Comparison of ENCODE assay signal across 26 cellular contexts in the genomic region with DNA sequence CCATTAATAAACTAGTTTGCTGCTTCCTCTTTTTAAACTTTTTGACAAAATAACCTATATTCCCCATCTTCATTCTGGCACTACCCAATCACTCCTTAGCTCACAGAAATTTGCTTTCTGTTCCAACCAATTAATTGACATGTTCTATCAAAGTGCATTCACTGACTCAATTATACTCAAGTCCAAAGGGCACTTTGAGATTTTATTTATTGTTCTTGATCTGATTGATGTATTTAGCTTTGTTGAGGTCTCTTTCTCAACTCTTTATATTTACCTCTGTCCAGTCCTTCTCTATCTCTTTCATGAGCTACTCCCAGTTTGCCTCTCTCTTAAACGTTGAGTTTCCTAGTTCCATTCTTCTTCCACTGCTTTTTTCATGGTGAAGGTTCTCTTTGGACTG.
"Had no signal": no experiment of that assay in that cellular context is flagged by ENCODE, and none has a peak within 500 bp of the region (broad histone marks: within the 10 kb centered on the region; RNA-seq: fewer than 3 reads in every experiment).

No MANE protein-coding gene starts in this region.

- H3K36me3 Mint-ChIP-seq: immature natural killer cell, mesothelial cell of epicardium, naive B cell had no signal

- H3K9me3 ChIP-seq: colonic mucosa, esophagus muscularis mucosa, gastroesophageal sphincter, heart left ventricle, left ventricle myocardium inferior, lower lobe of right lung, mucosa of descending colon had no signal

- H3K4me3 Mint-ChIP-seq: dendritic cell treated with granulocyte-macrophage colony-stimulating factor and Interleukin-4, amounts not matched to agents 40 ng/mL and 50 ng/mL, for 4 days; effector memory CD8-positive, alpha-beta T cell; endodermal cell; immature natural killer cell; mesothelial cell of epicardium; naive B cell had no signal

- FAIRE-seq: endometrium, endothelial cell of umbilical vein, frontal cortex, kidney had no signal

- H3K27ac ChIP-seq: colonic mucosa, esophagus muscularis mucosa, foreskin keratinocyte, gastroesophageal sphincter, hepatocyte, lower lobe of right lung had no signal

- H3K27ac Mint-ChIP-seq: dendritic cell treated with granulocyte-macrophage colony-stimulating factor and Interleukin-4, amounts not matched to agents 40 ng/mL and 50 ng/mL, for 4 days; effector memory CD8-positive, alpha-beta T cell; endodermal cell; immature natural killer cell; mesothelial cell of epicardium; naive B cell had no signal

- DNase-seq: colonic mucosa; cortex of kidney; effector CD8-positive, alpha-beta T cell; effector memory CD8-positive, alpha-beta T cell; endodermal cell; foreskin keratinocyte; heart left ventricle; hypothalamus; immature natural killer cell; islet precursor cell; kidney; kidney glomerular epithelial cell; left colon; left ventricle myocardium inferior; lower lobe of right lung; mesenchymal stem cell; mucosa of descending colon; naive B cell had no signal

- H3K4me1 ChIP-seq: colonic mucosa, foreskin keratinocyte, lower lobe of right lung had no signal

- H3K4me3 ChIP-seq: colonic mucosa, esophagus muscularis mucosa, gastroesophageal sphincter, heart left ventricle, hepatocyte, left ventricle myocardium inferior, lower lobe of right lung, mucosa of descending colon had no signal

- H3K9me3 Mint-ChIP-seq: effector memory CD8-positive, alpha-beta T cell; endodermal cell; mesothelial cell of epicardium; naive B cell had no signal

- H3K36me3 ChIP-seq: colonic mucosa, esophagus muscularis mucosa, gastroesophageal sphincter, heart left ventricle, left ventricle myocardium inferior, lower lobe of right lung had no signal

- H3K4me1 Mint-ChIP-seq: immature natural killer cell, naive B cell had no signal

- H3K27me3 ChIP-seq: colonic mucosa, esophagus muscularis mucosa, foreskin keratinocyte, gastroesophageal sphincter, heart left ventricle, hepatocyte had no signal

- H3K27me3 Mint-ChIP-seq: dendritic cell treated with granulocyte-macrophage colony-stimulating factor and Interleukin-4, amounts not matched to agents 40 ng/mL and 50 ng/mL, for 4 days; effector memory CD8-positive, alpha-beta T cell had no signal
